Comparison of ENCODE assay signal across 2 cellular contexts in genomic region chr13:98785405-98785804, GRCh38.
TF ChIP-seq lines count a peak whose summit lies in the region.

No MANE protein-coding gene starts in this region.

TF ChIP-seq in HepG2, 621 proteins besides CTCF, POLR2A, EP300 and RAD21:
- no peak for TF ChIP-seq MEF2D (CRISPR knock-in tag; IDR thresholded peaks at IDR 0.05)
- TF ChIP-seq ZNF775 (CRISPR knock-in tag; IDR thresholded peaks at IDR 0.05; ENCODE audit: borderline replicate concordance): no peak
- no peak for TF ChIP-seq NR2F1 (CRISPR knock-in tag; IDR thresholded peaks at IDR 0.05)
- no peak for TF ChIP-seq ZNF563 (CRISPR knock-in tag; IDR thresholded peaks at IDR 0.05)
- no peak for TF ChIP-seq ZNF441 (CRISPR knock-in tag; IDR thresholded peaks at IDR 0.05; ENCODE audit: borderline replicate concordance)
- no peak for TF ChIP-seq ZNF207 (IDR thresholded peaks at IDR 0.05; ENCODE audit: borderline replicate concordance)
- TF ChIP-seq ZBTB25 (CRISPR knock-in tag; IDR thresholded peaks at IDR 0.05): no peak
- TF ChIP-seq ZNF431 (CRISPR knock-in tag; IDR thresholded peaks at IDR 0.05; ENCODE audit: borderline replicate concordance, low read depth): no peak
- no peak for TF ChIP-seq ZNF367 (CRISPR knock-in tag; IDR thresholded peaks at IDR 0.05; ENCODE audit: borderline replicate concordance)
- TF ChIP-seq DPF2 (CRISPR knock-in tag; IDR thresholded peaks at IDR 0.05; ENCODE audit: borderline replicate concordance, low read depth): no peak
- TF ChIP-seq SRSF1 (optimal IDR thresholded peaks at IDR 0.05; ENCODE audit: low read depth, low read length): no peak
- no peak for TF ChIP-seq SIX4 (CRISPR knock-in tag; IDR thresholded peaks at IDR 0.05)
- TF ChIP-seq ZEB1 (IDR thresholded peaks at IDR 0.05; ENCODE audit: insufficient replicate concordance, low read depth): no peak
- no peak for TF ChIP-seq PHF8 (CRISPR knock-in tag; IDR thresholded peaks at IDR 0.05)
- TF ChIP-seq ZKSCAN5 (CRISPR knock-in tag; IDR thresholded peaks at IDR 0.05): no peak
- TF ChIP-seq CERS6 (CRISPR knock-in tag; IDR thresholded peaks at IDR 0.05): no peak
- no peak for TF ChIP-seq FOXA3 (CRISPR knock-in tag; IDR thresholded peaks at IDR 0.05)
- TF ChIP-seq SAP130 (CRISPR knock-in tag; IDR thresholded peaks at IDR 0.05; ENCODE audit: low read depth): no peak
- no peak for TF ChIP-seq ZNF343 (CRISPR knock-in tag; IDR thresholded peaks at IDR 0.05)
- TF ChIP-seq ZHX1 (CRISPR knock-in tag; IDR thresholded peaks at IDR 0.05; ENCODE audit: low read depth): no peak

TF ChIP-seq in WTC11, 78 proteins besides CTCF, POLR2A, EP300 and RAD21:
- no peak for TF ChIP-seq MXD4 (CRISPR knock-in tag; IDR thresholded peaks at IDR 0.05; ENCODE audit: borderline replicate concordance)
- no peak for TF ChIP-seq OVOL2 (CRISPR knock-in tag; IDR thresholded peaks at IDR 0.05; ENCODE audit: borderline replicate concordance)
